ENCODE assay signal across 25 cellular contexts in genomic region chr7:156818133-156818532, GRCh38.
"Had no signal": no experiment of that assay in that cellular context is flagged by ENCODE, and none has a peak within 500 bp of the region (broad histone marks: within the 10 kb centered on the region; RNA-seq: fewer than 3 reads in every experiment).

No MANE protein-coding gene starts in this region.

- H3K36me3 ChIP-seq: brain microvascular endothelial cell, cardiac muscle cell, SJCRH30 had no signal

- H3K27me3 ChIP-seq: brain microvascular endothelial cell, cardiac muscle cell, SJCRH30 had no signal

- H3K4me1 ChIP-seq: SJCRH30 had no signal

- ATAC-seq: T-helper 17 cell had no signal

- H3K27ac ChIP-seq: brain microvascular endothelial cell, cardiac muscle cell, RWPE1, SJCRH30 had no signal

- DNase-seq: activated B cell treated with CpG ODN at 0.5 μM for 24 hours; activated CD4-positive, alpha-beta memory T cell treated with anti-CD3 and anti-CD28 coated beads for 36 hours; activated CD4-positive, alpha-beta T cell treated with anti-CD3 and anti-CD28 coated beads, Interleukin-2, amount 10 ng/mL, durations not matched to agents 7 days and 5 days; activated CD8-positive, alpha-beta memory T cell treated with anti-CD3 and anti-CD28 coated beads for 24 hours; activated gamma-delta T cell treated with Interleukin-2 at 50 U/mL for 16 hours; activated naive CD4-positive, alpha-beta T cell treated with anti-CD3 and anti-CD28 coated beads, Interleukin-2, amount 10 ng/mL, durations not matched to agents 7 days and 5 days; activated naive CD8-positive, alpha-beta T cell treated with anti-CD3 and anti-CD28 coated beads for 36 hours; activated T-cell treated with anti-CD3 and anti-CD28 coated beads, Interleukin-2, amount 50 U/mL, for 48 hours; brain microvascular endothelial cell; Kasumi-1; NCI-H1105 treated with DMSO at 0.1 percent for 48 hours; NCI-H1436 treated with DMSO at 0.1 percent for 48 hours; NCI-H187; NCI-H2081; NCI-H2171; NCI-H345; NCI-H510A; NCI-H526 treated with DMSO at 0.1 percent for 48 hours; NCI-H82; Right ventricle myocardium superior; SJCRH30; T-helper 17 cell; T-helper 9 cell had no signal

- H3K4me3 ChIP-seq: cardiac muscle cell, SJCRH30 had no signal

- H3K9me3 ChIP-seq: SJCRH30 had no signal
